Comparison of ENCODE assay signal across 1 cellular context in genomic region chr12:84599539-84599938, GRCh38.
A peak's percentile ranks its signal among the peaks of the same experiment; 100 is the strongest.
TF ChIP-seq lines count a peak whose summit lies in the region.

No MANE protein-coding gene starts in this region.

TF ChIP-seq in HCT116, 20 proteins besides CTCF, POLR2A, EP300 and RAD21 (continued from another document):
- TF ChIP-seq ATF3 (IDR thresholded peaks at IDR 0.05) (no peak), SP1 (IDR thresholded peaks at IDR 0.05; ENCODE audit: low read depth) (peak; percentile 58), YY1 (IDR thresholded peaks at IDR 0.05; ENCODE audit: extremely low read depth, insufficient replicate concordance, low read depth, low read length) (no peak)
